ENCODE assay signal across 14 cellular contexts in the genomic region with DNA sequence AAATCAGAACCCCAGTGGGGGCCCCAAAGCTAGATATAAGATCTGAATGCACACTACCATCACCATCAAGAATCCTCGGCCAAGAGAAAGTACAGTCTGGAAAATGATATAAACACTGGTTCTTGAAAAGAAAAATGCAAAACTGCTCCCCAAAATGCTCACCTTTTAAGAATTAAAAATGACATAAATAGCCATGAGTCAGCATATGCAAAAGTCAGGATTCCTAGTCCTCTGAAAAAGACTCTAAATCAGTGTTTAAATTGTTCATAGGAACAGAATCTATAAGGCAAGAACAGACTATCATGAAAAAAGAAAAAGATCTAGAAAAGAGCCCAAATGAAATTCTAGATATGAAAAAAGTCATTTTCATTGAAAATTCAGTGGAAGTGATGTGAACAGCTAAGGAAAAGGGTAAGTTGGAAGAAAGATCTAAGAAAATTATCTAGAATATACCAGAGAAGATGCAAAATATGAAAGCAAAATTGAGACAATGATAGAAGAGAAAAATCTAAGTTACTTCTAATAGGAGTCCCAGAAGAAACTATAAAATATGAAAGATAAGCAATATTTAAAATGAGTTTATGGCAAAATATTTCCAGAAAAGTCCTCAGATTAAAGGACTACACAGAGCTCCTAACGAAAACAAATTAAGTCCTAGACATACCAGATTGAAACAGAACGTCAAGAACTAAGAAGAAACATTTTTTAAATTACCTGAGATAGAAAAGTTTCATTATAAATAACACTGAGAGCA. TPM values are rescaled to one million over a fixed set of nuclear protein-coding genes. Genes with fewer than 3 reads are reported as not detected.
DNase-seq lines count a peak whose midpoint lies in the region; ATAC-seq and TF ChIP-seq lines count a peak whose summit lies in the region.
"Had no signal": no experiment of that assay in that cellular context is flagged by ENCODE, and none has a peak within 500 bp of the region (broad histone marks: within the 10 kb centered on the region; RNA-seq: fewer than 3 reads in every experiment).

No MANE protein-coding gene starts in this region.

- ATAC-seq in CD8-positive, alpha-beta T cell: no peak
- no peak for ATAC-seq in WTC11
- no peak for ATAC-seq in GM18868 (IDR thresholded peaks at IDR 0.05; ENCODE audit: unreplicated experiment)
- ATAC-seq in GM21717 (IDR thresholded peaks at IDR 0.05; ENCODE audit: unreplicated experiment): no peak
- no peak for ATAC-seq in GM21723 (IDR thresholded peaks at IDR 0.05; ENCODE audit: unreplicated experiment)

- no peaks in the 10 kb centered on the region for H3K9me3 Mint-ChIP-seq in CD8-positive, alpha-beta T cell
- 0 out of 2 replicates have a peak, but pooled peaks cover 4% of the 10 kb centered on the region for H3K9me3 Mint-ChIP-seq in WTC11

- POLR2A ChIA-PET in CD8-positive, alpha-beta T cell (lab: Charles Lee): interaction anchor here (0.6 to 13.6 kb wide), 9 partner anchors 8 to 986 kb away, joined by 3 to 241 read pairs (median 6); partner anchors contain the start of genes CBX3, HNRNPA2B1 and NFE2L3
- POLR2A ChIA-PET in WTC11 (lab: Charles Lee): interaction anchor here (0.7 to 1.8 kb wide), 4 partner anchors 13 to 80 kb away, joined by 3 to 5 read pairs (median 3); no protein-coding TSS in a partner anchor

- H3K36me3 ChIP-seq in CD8-positive, alpha-beta T cell (ENCODE audit: insufficient read depth, low read length): no peaks in the 10 kb centered on the region
- no peaks in the 10 kb centered on the region; the same call in 1 of the 2 replicates for H3K36me3 ChIP-seq in BE2C

- peaks cover 19% of the 10 kb centered on the region for H3K4me1 ChIP-seq in CD8-positive, alpha-beta T cell (ENCODE audit: insufficient read depth, low read length)
- no peaks in the 10 kb centered on the region for H3K4me1 ChIP-seq in BE2C
- H3K4me1 ChIP-seq: BLaER1, SJSA1 had no signal

- no peak for TF ChIP-seq CTCF in 22Rv1 (IDR thresholded peaks at IDR 0.05)
- no peak for TF ChIP-seq CTCF in CD8-positive, alpha-beta T cell (IDR thresholded peaks at IDR 0.05)
- no peak for TF ChIP-seq CTCF in WTC11 (IDR thresholded peaks at IDR 0.05)
- no peak for TF ChIP-seq CTCF in BE2C (IDR thresholded peaks at IDR 0.05; ENCODE audit: low read depth, low read length)

- H3K4me3 ChIP-seq in CD8-positive, alpha-beta T cell (ENCODE audit: low read depth, low read length): no peak overlapping the region
- H3K4me3 ChIP-seq in BE2C (ENCODE audit: low read depth, low read length): no peak overlapping the region
- H3K4me3 ChIP-seq: BLaER1, SJSA1 had no signal

- no peaks in the 10 kb centered on the region for H3K27me3 ChIP-seq in CD8-positive, alpha-beta T cell (ENCODE audit: insufficient read depth, low read length)
- no peaks in the 10 kb centered on the region for H3K27me3 ChIP-seq in BE2C
- H3K27me3 ChIP-seq: BLaER1, SJSA1 had no signal

- no peaks in the 10 kb centered on the region for H3K9me3 ChIP-seq in CD8-positive, alpha-beta T cell (ENCODE audit: low read length)
- H3K9me3 ChIP-seq in BE2C: no peaks in the 10 kb centered on the region
- H3K9me3 ChIP-seq: SJSA1 had no signal

- H3K4me3 Mint-ChIP-seq in CD8-positive, alpha-beta T cell: no peak overlapping the region
- no peak overlapping the region for H3K4me3 Mint-ChIP-seq in WTC11
- H3K4me3 Mint-ChIP-seq: H9 had no signal

- peaks cover 15% of the 10 kb centered on the region for H3K36me3 Mint-ChIP-seq in CD8-positive, alpha-beta T cell
- H3K36me3 Mint-ChIP-seq in WTC11: peaks cover 66% of the 10 kb centered on the region

- H3K27me3 Mint-ChIP-seq in CD8-positive, alpha-beta T cell (ENCODE audit: low read depth): no peaks in the 10 kb centered on the region
- H3K27me3 Mint-ChIP-seq in WTC11 (ENCODE audit: low read depth): no peaks in the 10 kb centered on the region

- DNase-seq in CD8-positive, alpha-beta T cell: no peak
- DNase-seq in WTC11 (ENCODE audit: low spot score): no peak
- no peak for DNase-seq in epithelial cell of prostate (ENCODE audit: low read depth, low spot score)
- DNase-seq in BE2C: no peak
- DNase-seq: H9; NCI-H1436; NCI-H226; stimulated activated naive CD4-positive, alpha-beta T cell treated with Interleukin-2 at 50 U/mL for 16 hours had no signal

- H3K27ac ChIP-seq in 22Rv1 (peak overlapping the region; percentile 55; the same call in 1 of the 2 replicates), epithelial cell of prostate (peak overlapping the region; percentile 1)
- no peak overlapping the region for H3K27ac ChIP-seq in CD8-positive, alpha-beta T cell (ENCODE audit: low read depth, low read length)
- H3K27ac ChIP-seq: BLaER1, SJSA1 had no signal

- intact Hi-C loops in CD8-positive, alpha-beta T cell (cut with DNase I, micrococcal nuclease): loop anchor here (2.0 kb wide), 2 partner anchors 15 to 23 kb away; no protein-coding TSS in a partner anchor

- CTCF ChIA-PET in CD8-positive, alpha-beta T cell (lab: Charles Lee): interaction anchor here (3.6 to 5.9 kb wide), 3 partner anchors 11 to 91 kb away, joined by 17 to 24 read pairs (median 23); no protein-coding TSS in a partner anchor
- CTCF ChIA-PET in WTC11 (lab: Charles Lee): interaction anchor here (1.1 to 2.2 kb wide), 6 partner anchors 12 to 289 kb away, joined by 3 to 14 read pairs (median 8); no protein-coding TSS in a partner anchor

- peak overlapping the region; percentile 71 for H3K27ac Mint-ChIP-seq in CD8-positive, alpha-beta T cell
- H3K27ac Mint-ChIP-seq in WTC11: peak overlapping the region; percentile 69

- H3K4me1 Mint-ChIP-seq in CD8-positive, alpha-beta T cell (ENCODE audit: low read depth): peaks cover 53% of the 10 kb centered on the region
- peaks cover 36% of the 10 kb centered on the region for H3K4me1 Mint-ChIP-seq in WTC11

TF ChIP-seq in WTC11, 78 proteins besides CTCF, POLR2A, EP300 and RAD21 (continues in another document):
- TF ChIP-seq JAZF1 (CRISPR knock-in tag; IDR thresholded peaks at IDR 0.05) (no peak), ZMAT4 (CRISPR knock-in tag; IDR thresholded peaks at IDR 0.05) (no peak), ATF3 (CRISPR knock-in tag; conservative IDR thresholded peaks at IDR 0.05) (no peak), ZNF263 (CRISPR knock-in tag; IDR thresholded peaks at IDR 0.05; ENCODE audit: low read depth) (no peak), NFE2L1 (CRISPR knock-in tag; IDR thresholded peaks at IDR 0.05) (no peak), MAX (CRISPR knock-in tag; IDR thresholded peaks at IDR 0.05) (no peak), ZNF423 (CRISPR knock-in tag; IDR thresholded peaks at IDR 0.05) (no peak)
- TF ChIP-seq, protein P1, sequence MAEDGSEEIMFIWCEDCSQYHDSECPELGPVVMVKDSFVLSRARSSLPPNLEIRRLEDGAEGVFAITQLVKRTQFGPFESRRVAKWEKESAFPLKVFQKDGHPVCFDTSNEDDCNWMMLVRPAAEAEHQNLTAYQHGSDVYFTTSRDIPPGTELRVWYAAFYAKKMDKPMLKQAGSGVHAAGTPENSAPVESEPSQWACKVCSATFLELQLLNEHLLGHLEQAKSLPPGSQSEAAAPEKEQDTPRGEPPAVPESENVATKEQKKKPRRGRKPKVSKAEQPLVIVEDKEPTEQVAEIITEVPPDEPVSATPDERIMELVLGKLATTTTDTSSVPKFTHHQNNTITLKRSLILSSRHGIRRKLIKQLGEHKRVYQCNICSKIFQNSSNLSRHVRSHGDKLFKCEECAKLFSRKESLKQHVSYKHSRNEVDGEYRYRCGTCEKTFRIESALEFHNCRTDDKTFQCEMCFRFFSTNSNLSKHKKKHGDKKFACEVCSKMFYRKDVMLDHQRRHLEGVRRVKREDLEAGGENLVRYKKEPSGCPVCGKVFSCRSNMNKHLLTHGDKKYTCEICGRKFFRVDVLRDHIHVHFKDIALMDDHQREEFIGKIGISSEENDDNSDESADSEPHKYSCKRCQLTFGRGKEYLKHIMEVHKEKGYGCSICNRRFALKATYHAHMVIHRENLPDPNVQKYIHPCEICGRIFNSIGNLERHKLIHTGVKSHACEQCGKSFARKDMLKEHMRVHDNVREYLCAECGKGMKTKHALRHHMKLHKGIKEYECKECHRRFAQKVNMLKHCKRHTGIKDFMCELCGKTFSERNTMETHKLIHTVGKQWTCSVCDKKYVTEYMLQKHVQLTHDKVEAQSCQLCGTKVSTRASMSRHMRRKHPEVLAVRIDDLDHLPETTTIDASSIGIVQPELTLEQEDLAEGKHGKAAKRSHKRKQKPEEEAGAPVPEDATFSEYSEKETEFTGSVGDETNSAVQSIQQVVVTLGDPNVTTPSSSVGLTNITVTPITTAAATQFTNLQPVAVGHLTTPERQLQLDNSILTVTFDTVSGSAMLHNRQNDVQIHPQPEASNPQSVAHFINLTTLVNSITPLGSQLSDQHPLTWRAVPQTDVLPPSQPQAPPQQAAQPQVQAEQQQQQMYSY (CRISPR knock-in tag; IDR thresholded peaks at IDR 0.05): no peak
- TF ChIP-seq, protein P2, sequence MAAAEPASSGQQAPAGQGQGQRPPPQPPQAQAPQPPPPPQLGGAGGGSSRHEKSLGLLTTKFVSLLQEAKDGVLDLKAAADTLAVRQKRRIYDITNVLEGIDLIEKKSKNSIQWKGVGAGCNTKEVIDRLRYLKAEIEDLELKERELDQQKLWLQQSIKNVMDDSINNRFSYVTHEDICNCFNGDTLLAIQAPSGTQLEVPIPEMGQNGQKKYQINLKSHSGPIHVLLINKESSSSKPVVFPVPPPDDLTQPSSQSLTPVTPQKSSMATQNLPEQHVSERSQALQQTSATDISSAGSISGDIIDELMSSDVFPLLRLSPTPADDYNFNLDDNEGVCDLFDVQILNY (CRISPR knock-in tag; IDR thresholded peaks at IDR 0.05): no peak

RNA-seq across cellular contexts. Expression of gene HNRNPA2B1, which starts 18.9 kb away (rescaled TPM):
- total RNA-seq in CD8-positive, alpha-beta T cell: 100 to 1,000 TPM; 241 to 247 TPM
- 1,081 to 1,101 TPM (median 1,097 TPM) in 3 replicates for total RNA-seq in WTC11 (2021)
- polyA plus RNA-seq in BE2C (2012; ENCODE audit: insufficient read depth, insufficient read length, low read depth): 559 TPM

RNA-seq across cellular contexts. Expression of gene CBX3, which starts 19.9 kb away (rescaled TPM):
- total RNA-seq in CD8-positive, alpha-beta T cell: 100 to 1,000 TPM; 103 to 106 TPM
- total RNA-seq in WTC11 (2021): 204 to 232 TPM (median 213 TPM) in 3 replicates
- polyA plus RNA-seq in BE2C (2012; ENCODE audit: insufficient read depth, insufficient read length, low read depth): 138 TPM

RNA-seq across cellular contexts. Expression of gene NFE2L3, which starts 29.7 kb away (rescaled TPM):
- under 1 TPM; 0.43 to 0.50 TPM for total RNA-seq in CD8-positive, alpha-beta T cell
- 66.8 to 68.6 TPM (median 68.5 TPM) in 3 replicates for total RNA-seq in WTC11 (2021)
- polyA plus RNA-seq in BE2C (2012; ENCODE audit: insufficient read depth, insufficient read length, low read depth): 4.2 TPM

Comparison
In these comparisons a context has a peak if more than half of its experiments do, and no peak if none do; other contexts are left out.
1. RNA of gene NFE2L3, which starts 29.7 kb away (total RNA-seq): 66.8 to 68.6 TPM in WTC11; 0.43 to 0.50 TPM in CD8-positive, alpha-beta T cell; every median in the first group is over 10 times any median in the second.